In genomic region chr1:162790303-162790984, GRCh38 we compare ENCODE assay signal across 8 cellular contexts. TPM values are rescaled to one million over a fixed set of nuclear protein-coding genes. Genes with fewer than 3 reads are reported as not detected.
DNase-seq lines count a peak whose midpoint lies in the region; ATAC-seq, FAIRE-seq and TF ChIP-seq lines count a peak whose summit lies in the region.
"Not testable (repeated sequence)": the region's sequence is repeated elsewhere in the genome, so short reads cannot be mapped to it uniquely, and the experiment has no call there.

HSD17B7 (plus strand) TSS chr1:162790702; CDS start chr1:162790801, 99 bp downstream.

- not testable (repeated sequence) for H4K20me1 ChIP-seq in IMR-90 (ENCODE audit: insufficient read depth, low read length); OCI-LY3 (ENCODE audit: insufficient read depth, low read length); endothelial cell of umbilical vein (replicated peaks; ENCODE audit: control insufficient read depth, extremely low read depth, insufficient read depth, low read length)

- not testable (repeated sequence) for H3K79me1 ChIP-seq in IMR-90 (ENCODE audit: low read depth in 1 of 2, low read length in 2 of 2)

- H4K8ac ChIP-seq in IMR-90 (ENCODE audit: low read depth in 2 of 2, low read length in 2 of 2) = peak within 1 kb of the TSS in 1 of 2 experiments; percentile 67; a peak in 2 of 4 replicates

- POLR2A ChIA-PET in IMR-90 (lab: Charles Lee; ENCODE audit: unreplicated experiment); endothelial cell of umbilical vein (lab: Charles Lee): not testable (repeated sequence)

- H3K4me2 ChIP-seq in IMR-90 (ENCODE audit: low read depth, low read length) = peak within 1 kb of the TSS; percentile 98
- H3K4me2 ChIP-seq in OCI-LY3 (ENCODE audit: low read length) = peak within 1 kb of the TSS; percentile 96
- H3K4me2 ChIP-seq in endothelial cell of umbilical vein (ENCODE audit: insufficient read depth, low read length) = peak within 1 kb of the TSS; percentile 67

- H4K5ac ChIP-seq in IMR-90 (ENCODE audit: low read depth, low read length) = peak within 1 kb of the TSS; percentile 37; the same call in 1 of the 2 replicates

- TF ChIP-seq POLR2A in IMR-90 (IDR thresholded peaks at IDR 0.05; ENCODE audit: low read depth, low read length); endothelial cell of umbilical vein (IDR thresholded peaks at IDR 0.05; ENCODE audit: low read depth, low read length): not testable (repeated sequence)

- CTCF ChIA-PET in IMR-90 (lab: Yijun Ruan, JAX); endothelial cell of umbilical vein (lab: Charles Lee): not testable (repeated sequence)

- in situ Hi-C loops in IMR-90 (cut with MboI; ENCODE audit: low sequenced_read_pairs) = not testable (repeated sequence)

- H2BK20ac ChIP-seq in IMR-90 (ENCODE audit: low read depth, low read length) = not testable (repeated sequence)

- TF ChIP-seq CTCF in IMR-90 (conservative IDR thresholded peaks at IDR 0.05; ENCODE audit: low read depth, low read length); endothelial cell of umbilical vein (IDR thresholded peaks at IDR 0.05; ENCODE audit: extremely low read depth in 1 of 2, insufficient read depth in 1 of 2, low read depth in 1 of 2, low read length in 2 of 2): not testable (repeated sequence)
- peak; percentile 5; the same call in 1 of the 2 replicates for TF ChIP-seq CTCF in OCI-LY3 (IDR thresholded peaks at IDR 0.05; ENCODE audit: low read depth, low read length)

- H2BK5ac ChIP-seq in IMR-90 (ENCODE audit: low read depth, low read length, poor library complexity, severe bottlenecking) = not testable (repeated sequence)

- WGBS in IMR-90 (ENCODE audit: extremely low coverage in 2 of 2, insufficient read length in 1 of 2), 2 experiments = 0% methylated on average over 2 of the region's 49 CpGs; no CpG with 5 or more reads in 1 of the 2 experiments

- not testable (repeated sequence) for H3K27me3 ChIP-seq in IMR-90 (ENCODE audit: control insufficient read depth, insufficient read depth, low read length); OCI-LY3 (ENCODE audit: low read depth, low read length); endothelial cell of umbilical vein (ENCODE audit: control insufficient read depth in 2 of 2, insufficient read depth in 2 of 2, low read length in 2 of 2)

- not testable (repeated sequence) for H3K4me1 ChIP-seq in IMR-90 (ENCODE audit: control insufficient read depth, insufficient read depth, low read length); OCI-LY3 (ENCODE audit: low read length); endothelial cell of umbilical vein (ENCODE audit: control insufficient read depth, extremely low read depth, insufficient read depth, low read length)

- not testable (repeated sequence) for H4K91ac ChIP-seq in IMR-90 (ENCODE audit: insufficient read depth, low read depth, low read length)

- not testable (repeated sequence) for H3K9me3 ChIP-seq in IMR-90 (ENCODE audit: control insufficient read depth, insufficient read depth, low read length); OCI-LY3 (ENCODE audit: insufficient read depth, low read length); endothelial cell of umbilical vein (replicated peaks; ENCODE audit: control insufficient read depth, insufficient read depth, low read length)

- H3K9me1 ChIP-seq in IMR-90 (ENCODE audit: insufficient read depth, low read length); endothelial cell of umbilical vein (replicated peaks; ENCODE audit: control insufficient read depth, extremely low read depth, insufficient read depth, low read length): not testable (repeated sequence)

- H2AK5ac ChIP-seq in IMR-90 (ENCODE audit: low read depth, low read length) = peak within 1 kb of the TSS; percentile 39; the same call in 1 of the 2 replicates

- not testable (repeated sequence) for H3K9ac ChIP-seq in IMR-90 (ENCODE audit: low read depth, low read length); endothelial cell of umbilical vein (replicated peaks; ENCODE audit: extremely low read depth, insufficient read depth, low read length)
- peak within 1 kb of the TSS; percentile 84 for H3K9ac ChIP-seq in OCI-LY3 (ENCODE audit: low read length)

- not testable (repeated sequence) for BruUV-seq in IMR-90 (replicated peaks; lab: Mats Ljungman, UMichigan); endothelial cell of umbilical vein (replicated peaks; lab: Mats Ljungman, UMichigan)

- H3K4me3 ChIP-seq in IMR-90 (ENCODE audit: insufficient read depth, low read depth, low read length) (peak within 1 kb of the TSS; percentile 84), OCI-LY3 (ENCODE audit: low read length) (peak within 1 kb of the TSS; percentile 86), endothelial cell of umbilical vein (replicated peaks in 1 of 3; ENCODE audit: insufficient read depth in 1 of 3, low read depth in 1 of 3, low read length in 3 of 3) (peak within 1 kb of the TSS; percentile 29 to 65 (median 47))

- H2BK15ac ChIP-seq in IMR-90 (ENCODE audit: low read depth, low read length) = not testable (repeated sequence)

- H3K18ac ChIP-seq in IMR-90 (ENCODE audit: low read depth, low read length) = not testable (repeated sequence)

- not testable (repeated sequence) for TF ChIP-seq RAD21 in IMR-90 (IDR thresholded peaks at IDR 0.05; ENCODE audit: low read length)

- not testable (repeated sequence) for H3K79me2 ChIP-seq in OCI-LY3 (ENCODE audit: low read length); endothelial cell of umbilical vein (ENCODE audit: control insufficient read depth, insufficient read depth, low read length)

- intact Hi-C loops in IMR-90 (cut with micrococcal nuclease); endothelial cell of umbilical vein (cut with micrococcal nuclease): not testable (repeated sequence)

- peak; percentile 90 for DNase-seq in DMS 273 (lab: John Stamatoyannopoulos, UW; ENCODE audit: unreplicated experiment)
- DNase-seq in IMR-90 = peak; percentile 35
- peak; percentile 81 for DNase-seq in activated CD8-positive, alpha-beta memory T cell treated with anti-CD3 and anti-CD28 coated beads, Interleukin-2, amount 50 U/mL, for 48 hours
- DNase-seq in endothelial cell of umbilical vein (ENCODE audit: low read depth, low spot score) = peak; percentile 70
- peak; percentile 59 for DNase-seq in middle frontal gyrus (ENCODE audit: extremely low spot score, low spot score)
- peak; percentile 40 to 53 for DNase-seq in stimulated activated CD8-positive, alpha-beta memory T cell treated with anti-CD3 and anti-CD28 coated beads, Interleukin-2, amount 100 ng/mL, for 1 hour (ENCODE audit: low read depth in 2 of 2)

- FAIRE-seq in endothelial cell of umbilical vein (lab: Jason Lieb, UNC) = peak; percentile 98

- H3K14ac ChIP-seq in IMR-90 (replicated peaks; ENCODE audit: low read depth, low read length) = not testable (repeated sequence)

- H3K4ac ChIP-seq in IMR-90 (ENCODE audit: low read depth, low read length) = not testable (repeated sequence)

- not testable (repeated sequence) for H2AK9ac ChIP-seq in IMR-90 (replicated peaks; ENCODE audit: low read depth, low read length, poor library complexity)

- peak within 1 kb of the TSS; percentile 40; the same call in 1 of the 2 replicates for H3K27ac ChIP-seq in IMR-90 (ENCODE audit: insufficient read depth, low read length)
- H3K27ac ChIP-seq in OCI-LY3 (ENCODE audit: low read length) = peak within 1 kb of the TSS; percentile 72
- peak within 1 kb of the TSS; percentile 70 for H3K27ac ChIP-seq in endothelial cell of umbilical vein (ENCODE audit: insufficient read depth, low read depth, low read length)

- H3K56ac ChIP-seq in IMR-90 (ENCODE audit: extremely low read depth, insufficient read depth, low read length) = not testable (repeated sequence)

- dilution Hi-C loops in IMR-90 (cut with HindIII; ENCODE audit: low sequenced_read_pairs, unreplicated experiment); endothelial cell of umbilical vein (cut with MboI; ENCODE audit: extremely low pct_ligation_motif_present, low sequenced_read_pairs): not testable (repeated sequence)

- peak; percentile 99 for ATAC-seq in GM21529 (IDR thresholded peaks at IDR 0.05; ENCODE audit: unreplicated experiment)
- peak; percentile 99 for ATAC-seq in IMR-90 (ENCODE audit: low read depth)

- not testable (repeated sequence) for H3K23ac ChIP-seq in IMR-90 (ENCODE audit: low read depth, low read length)

- not testable (repeated sequence) for H2BK120ac ChIP-seq in IMR-90 (ENCODE audit: low read depth, low read length)

- H2AFZ ChIP-seq in IMR-90 (replicated peaks; ENCODE audit: low read length, poor library complexity) (peak within 1 kb of the TSS; percentile 78), OCI-LY3 (ENCODE audit: low read depth, low read length) (peak within 1 kb of the TSS; percentile 86), endothelial cell of umbilical vein (ENCODE audit: low read depth, low read length) (peak within 1 kb of the TSS; percentile 92)

- not testable (repeated sequence) for H3K36me3 ChIP-seq in IMR-90 (ENCODE audit: control insufficient read depth, insufficient read depth, low read length); OCI-LY3 (replicated peaks; ENCODE audit: low read depth, low read length); endothelial cell of umbilical vein (ENCODE audit: control insufficient read depth in 2 of 2, extremely low read depth in 1 of 2, insufficient read depth in 2 of 2, low read length in 2 of 2)

TF ChIP-seq in IMR-90, 13 proteins besides CTCF, POLR2A, EP300 and RAD21:
- peak; percentile 82 for TF ChIP-seq CEBPB (IDR thresholded peaks at IDR 0.05; ENCODE audit: low read depth, low read length)

RNA-seq across cellular contexts. Expression of gene HSD17B7, which starts in this region (rescaled TPM):
- 11.7 and 17.7 TPM in 2 replicates for total RNA-seq in IMR-90 (2012; rRNA removed)
- 10.6 and 11.1 TPM in 2 replicates for polyA plus RNA-seq in IMR-90 (2012; rRNA removed)
- 3.3 and 4.7 TPM in 2 replicates for polyA plus RNA-seq in IMR-90 (2012; cell fraction: cytosol; rRNA removed)
- polyA plus RNA-seq in IMR-90 (2012; cell fraction: nucleus; rRNA removed; ENCODE audit: low replicate concordance) = 7.1 and 15.5 TPM in 2 replicates
- total RNA-seq in endothelial cell of umbilical vein = 25.6 and 26.6 TPM in 2 replicates
- 15.9 and 17.7 TPM in 2 replicates for polyA plus RNA-seq in endothelial cell of umbilical vein
- polyA plus RNA-seq in endothelial cell of umbilical vein (2011; cell fraction: cytosol; rRNA removed) = 17.4 and 19.0 TPM in 2 replicates
- polyA plus RNA-seq in endothelial cell of umbilical vein (2011; cell fraction: nucleus; rRNA removed) = 26.8 and 32.6 TPM in 2 replicates
- polyA plus RNA-seq in endothelial cell of umbilical vein (2012) = 10.1 and 14.8 TPM in 2 replicates
- 30.6 and 40.0 TPM in 2 replicates for polyA minus RNA-seq in endothelial cell of umbilical vein
- polyA minus RNA-seq in endothelial cell of umbilical vein (2011; cell fraction: cytosol; rRNA and poly(A)+ RNA removed) = 9.0 TPM
- 21.5 and 32.9 TPM in 2 replicates for polyA minus RNA-seq in endothelial cell of umbilical vein (2011; cell fraction: nucleus; rRNA and poly(A)+ RNA removed)

Comparison
In these comparisons a context has a peak if more than half of its experiments do, and no peak if none do; other contexts are left out.
1. Peak in every context shown above with its lines: DNase-seq, ATAC-seq, H3K4me3 ChIP-seq and H3K27ac ChIP-seq.
2. DNase-seq: peak in every context shown above with its lines; median percentile 90 in DMS 273; 81 in activated CD8-positive, alpha-beta memory T cell treated with anti-CD3 and anti-CD28 coated beads, Interleukin-2, amount 50 U/mL, for 48 hours; 70 in endothelial cell of umbilical vein; 59 in middle frontal gyrus; 46 in stimulated activated CD8-positive, alpha-beta memory T cell treated with anti-CD3 and anti-CD28 coated beads, Interleukin-2, amount 100 ng/mL, for 1 hour; 35 in IMR-90.